18 cellular contexts compared by ENCODE assay signal in the genomic region with DNA sequence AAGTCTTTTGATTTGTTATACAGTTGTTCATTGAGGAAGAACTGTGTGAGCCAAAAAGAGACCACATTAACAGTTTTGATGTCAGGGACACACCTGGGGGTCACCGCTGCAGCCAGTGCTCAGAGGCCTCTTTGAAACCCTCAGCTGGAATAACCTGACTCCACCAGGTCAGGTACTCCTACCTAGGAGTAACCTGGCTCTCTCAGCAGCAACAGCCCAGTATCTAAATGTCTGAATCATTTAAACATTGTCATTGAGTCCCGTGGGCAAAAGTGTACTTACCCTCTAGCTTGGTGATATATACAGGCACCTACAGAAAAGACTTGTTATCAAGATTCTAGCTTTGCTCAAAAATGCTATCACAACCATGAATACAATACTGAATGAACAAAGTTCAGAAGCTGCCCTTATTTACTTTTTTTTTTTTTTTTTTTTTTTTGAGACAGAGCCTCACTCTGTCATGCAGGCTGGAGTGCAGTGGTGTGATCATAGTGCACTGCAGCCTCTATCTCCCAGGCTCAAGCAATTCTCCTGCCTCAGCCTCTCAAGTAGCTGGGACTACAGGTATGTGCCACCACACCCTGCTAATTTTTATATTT.
DNase-seq lines count a peak whose midpoint lies in the region; ATAC-seq, FAIRE-seq and TF ChIP-seq lines count a peak whose summit lies in the region.
"Had no signal": no experiment of that assay in that cellular context is flagged by ENCODE, and none has a peak within 500 bp of the region (broad histone marks: within the 10 kb centered on the region; RNA-seq: fewer than 3 reads in every experiment).

No MANE protein-coding gene starts in this region.

- H3K36me3 ChIP-seq in HUES6 (ENCODE audit: control insufficient read depth, insufficient read depth, low read length) (no peaks in the 10 kb centered on the region), HepG2 (replicated peaks in 1 of 2; ENCODE audit: control insufficient read depth in 1 of 2, insufficient read depth in 2 of 2, low read length in 2 of 2) (no peaks in the 10 kb centered on the region)

- no peak for TF ChIP-seq EP300 in HepG2 (IDR thresholded peaks at IDR 0.05; ENCODE audit: low read depth in 2 of 2, low read length in 2 of 2)
- TF ChIP-seq EP300 in HepG2 (CRISPR knock-in tag; IDR thresholded peaks at IDR 0.05; ENCODE audit: borderline replicate concordance) = no peak

- H3K4me1 ChIP-seq in HUES6 (ENCODE audit: control insufficient read depth, insufficient read depth, low read length) (peaks cover 18% of the 10 kb centered on the region), HepG2 (ENCODE audit: insufficient read depth, low read length) (peaks cover 19% of the 10 kb centered on the region)

- no peaks in the 10 kb centered on the region for H3K27me3 Mint-ChIP-seq in stimulated activated memory B cell treated with anti-CD40 and anti-IgM and Interleukin-4, amounts not matched to agents 10 μg/mL and 1 μg/mL and 100 μg/mL, for 72 hours
- H3K27me3 Mint-ChIP-seq: B cell; CD4-positive, alpha-beta T cell had no signal

- no peak for TF ChIP-seq POLR2A in HepG2 (IDR thresholded peaks at IDR 0.05; ENCODE audit: insufficient read depth in 1 of 2, low read depth in 2 of 2, low read length in 2 of 2)
- no peak for TF ChIP-seq POLR2A in lower leg skin (IDR thresholded peaks at IDR 0.05)

- intact Hi-C loops in dorsolateral prefrontal cortex (cut with DNase I) (no loop called here), HepG2 (cut with micrococcal nuclease; ENCODE audit: unreplicated experiment) (no loop called here), lower leg skin (cut with DNase I; ENCODE audit: low total_unique reads) (no loop called here)

- BruUV-seq in HepG2 (replicated peaks; lab: Mats Ljungman, UMichigan) = no TSS peak

- no peaks in the 10 kb centered on the region for H3K4me1 Mint-ChIP-seq in stimulated activated memory B cell treated with anti-CD40 and anti-IgM and Interleukin-4, amounts not matched to agents 10 μg/mL and 1 μg/mL and 100 μg/mL, for 72 hours
- H3K4me1 Mint-ChIP-seq: B cell had no signal

- FAIRE-seq in HepG2 (lab: Jason Lieb, UNC) = no peak
- FAIRE-seq: A204.1, GM12892, GM19239, H54, K562 had no signal

- H3K4me2 ChIP-seq in HepG2 (ENCODE audit: low read depth, low read length) = peak overlapping the region; percentile 25; the same call in 1 of the 2 replicates

- no peak for TF ChIP-seq RAD21 in HepG2 (CRISPR knock-in tag; IDR thresholded peaks at IDR 0.05)

- no peak overlapping the region for H2AFZ ChIP-seq in HepG2 (ENCODE audit: low read length)

- DNase-seq in dorsolateral prefrontal cortex = no peak
- peak; percentile 54 for DNase-seq in HepG2 (ENCODE audit: low spot score)
- no peak for DNase-seq in lower leg skin (ENCODE audit: low spot score in 2 of 2)
- DNase-seq: CD4-positive, alpha-beta T cell; DMS153; DMS79 treated with DMSO at 0.1 percent for 48 hours; GDM1 had no signal

- H3K4me3 ChIP-seq in HUES6 (ENCODE audit: low read depth, low read length) (no peak overlapping the region), dorsolateral prefrontal cortex (no peak overlapping the region), HepG2 (replicated peaks in 1 of 3; ENCODE audit: insufficient read depth in 1 of 3, low read depth in 2 of 3, low read length in 3 of 3) (no peak overlapping the region), lower leg skin (ENCODE audit: low read depth, poor library complexity, severe bottlenecking) (no peak overlapping the region)
- H3K4me3 ChIP-seq: K562 had no signal

- H3K27ac ChIP-seq in HUES6 (ENCODE audit: low read depth, low read length) (0 out of 2 replicates have a peak overlapping the region, but pooled peaks have one; percentile 53), dorsolateral prefrontal cortex (peak overlapping the region in 40 of 59 donors; percentile 1 to 81 (median 57)), HepG2 (ENCODE audit: extremely low read length, insufficient read depth, low read length) (no peak overlapping the region)

- CTCF ChIA-PET in HepG2 (lab: Yijun Ruan, JAX; ENCODE audit: low intra/inter-chr PET ratio, low total read pairs) = no interaction called here

- POLR2A ChIA-PET in HepG2 (lab: Yijun Ruan, JAX) = no interaction called here

- no peak overlapping the region for H3K4me3 Mint-ChIP-seq in stimulated activated memory B cell treated with anti-CD40 and anti-IgM and Interleukin-4, amounts not matched to agents 10 μg/mL and 1 μg/mL and 100 μg/mL, for 72 hours
- H3K4me3 Mint-ChIP-seq: B cell; CD4-positive, alpha-beta T cell had no signal

- H3K9ac ChIP-seq in HUES6 (ENCODE audit: low read length) (no peak overlapping the region), HepG2 (ENCODE audit: insufficient read depth, low read depth, low read length) (no peak overlapping the region)

- no peak for TF ChIP-seq CTCF in dorsolateral prefrontal cortex (IDR thresholded peaks at IDR 0.05 in 54 of 56, conservative IDR thresholded peaks at IDR 0.05 in 2 of 56; ENCODE audit: low read depth in 1 of 56, partially characterized antibody in 56 of 56)
- no peak for TF ChIP-seq CTCF in HepG2 (CRISPR knock-in tag; IDR thresholded peaks at IDR 0.05)
- TF ChIP-seq CTCF in lower leg skin (IDR thresholded peaks at IDR 0.05) = no peak

- no peaks in the 10 kb centered on the region for H3K9me3 Mint-ChIP-seq in stimulated activated memory B cell treated with anti-CD40 and anti-IgM and Interleukin-4, amounts not matched to agents 10 μg/mL and 1 μg/mL and 100 μg/mL, for 72 hours

- H3K27me3 ChIP-seq in HUES6 (ENCODE audit: control insufficient read depth, insufficient read depth, low read length) = no peaks in the 10 kb centered on the region
- H3K27me3 ChIP-seq in dorsolateral prefrontal cortex = no peaks in the 10 kb centered on the region
- no peaks in the 10 kb centered on the region for H3K27me3 ChIP-seq in HepG2 (ENCODE audit: control insufficient read depth in 1 of 2, insufficient read depth in 2 of 2, low read length in 2 of 2)

- no peaks in the 10 kb centered on the region for H4K20me1 ChIP-seq in HepG2 (ENCODE audit: insufficient read depth, low read length)

- in situ Hi-C loops in HepG2 (cut with HindIII; ENCODE audit: extremely low pct_ligation_motif_present, low pct_unique_long_range_greater_than_20kb) = no loop called here

- no peaks in the 10 kb centered on the region for H3K36me3 Mint-ChIP-seq in stimulated activated memory B cell treated with anti-CD40 and anti-IgM and Interleukin-4, amounts not matched to agents 10 μg/mL and 1 μg/mL and 100 μg/mL, for 72 hours

- no peaks in the 10 kb centered on the region; the same call in 1 of the 2 replicates for H3K9me3 ChIP-seq in HUES6 (ENCODE audit: control insufficient read depth, insufficient read depth, low read depth, low read length)
- no peaks in the 10 kb centered on the region for H3K9me3 ChIP-seq in HepG2 (ENCODE audit: low read length)

- H3K27ac Mint-ChIP-seq in stimulated activated memory B cell treated with anti-CD40 and anti-IgM and Interleukin-4, amounts not matched to agents 10 μg/mL and 1 μg/mL and 100 μg/mL, for 72 hours = peak overlapping the region; percentile 37
- H3K27ac Mint-ChIP-seq: B cell; CD4-positive, alpha-beta T cell had no signal

- 36% methylated on average over 2 of the region's 2 CpGs for WGBS in HepG2 (ENCODE audit: low lambda C conversion rate)
- 92 to 96% methylated on average over 2 of the region's 2 CpGs for WGBS in lower leg skin, 2 donors

- no peaks in the 10 kb centered on the region for H3K79me2 ChIP-seq in HepG2 (ENCODE audit: insufficient read depth, low read length)

- ATAC-seq in HepG2 (peak; percentile 84), GM19035 (IDR thresholded peaks at IDR 0.05; ENCODE audit: unreplicated experiment) (no peak), HG02642 (IDR thresholded peaks at IDR 0.05; ENCODE audit: poor library complexity, unreplicated experiment) (no peak)
- no peak for ATAC-seq in stimulated activated memory B cell treated with anti-CD40 and anti-IgM and Interleukin-4, amounts not matched to agents 10 μg/mL and 1 μg/mL and 100 μg/mL, for 72 hours
- ATAC-seq: HCT116, K562 had no signal

TF ChIP-seq in HepG2, 621 proteins besides CTCF, POLR2A, EP300 and RAD21 (continues in another document):
- TF ChIP-seq ZSCAN25 (CRISPR knock-in tag; IDR thresholded peaks at IDR 0.05) (no peak), ZFP91 (CRISPR knock-in tag; IDR thresholded peaks at IDR 0.05; ENCODE audit: borderline replicate concordance) (no peak), HNF4A (CRISPR knock-in tag; IDR thresholded peaks at IDR 0.05) (0 out of 2 replicates have a peak, but pooled peaks have one; percentile 3), ZNF432 (CRISPR knock-in tag; IDR thresholded peaks at IDR 0.05; ENCODE audit: borderline replicate concordance) (no peak)
